ENCODE assay signal across 9 cellular contexts in the genomic region with DNA sequence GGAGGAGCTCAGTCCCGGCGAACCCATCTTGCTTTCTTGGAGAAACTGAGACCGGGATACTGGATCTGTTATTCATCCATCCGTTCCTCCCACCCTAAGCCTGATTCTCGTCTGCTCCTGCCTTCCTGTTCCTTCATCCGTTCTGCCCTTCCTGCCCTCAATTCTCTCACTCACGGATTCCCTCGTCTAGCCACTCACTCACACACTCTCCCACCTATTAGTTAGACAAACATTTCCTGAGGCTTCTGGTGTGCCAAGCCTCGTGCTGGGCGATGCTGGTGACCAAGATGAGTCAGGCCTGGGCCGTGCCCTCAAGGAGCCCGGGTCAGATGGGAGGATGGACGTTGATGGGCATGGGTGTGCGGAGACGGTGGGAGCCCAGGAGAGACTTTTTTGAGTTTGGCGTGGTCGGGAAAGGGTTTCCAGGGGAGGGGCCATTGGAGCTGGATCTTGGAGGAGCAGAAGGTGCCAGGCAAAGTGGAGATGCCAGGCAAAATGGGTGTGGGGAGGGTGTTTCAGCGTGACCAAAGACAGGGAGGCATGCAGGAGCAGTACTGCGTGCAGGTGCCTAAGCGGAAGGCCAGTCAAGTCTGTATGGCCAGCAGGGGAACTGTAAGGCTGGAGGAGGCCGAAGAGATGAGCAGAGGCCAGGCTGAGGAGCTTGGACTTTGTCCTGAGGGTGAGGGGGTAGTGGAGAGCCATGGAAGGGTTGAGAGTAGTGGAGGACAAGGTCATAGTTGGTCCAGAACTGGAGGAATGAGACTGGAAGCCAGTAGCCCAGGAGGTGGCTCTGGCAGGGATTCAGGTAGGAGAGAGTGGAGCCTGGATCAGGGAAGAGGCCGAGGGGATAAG. TPM values are rescaled to one million over a fixed set of nuclear protein-coding genes. Genes with fewer than 3 reads are reported as not detected.
DNase-seq lines count a peak whose midpoint lies in the region; ATAC-seq, FAIRE-seq and TF ChIP-seq lines count a peak whose summit lies in the region.
"Had no signal": no experiment of that assay in that cellular context is flagged by ENCODE, and none has a peak within 500 bp of the region (broad histone marks: within the 10 kb centered on the region; RNA-seq: fewer than 3 reads in every experiment).

No MANE protein-coding gene starts in this region.

- H2AK5ac ChIP-seq in H1 (ENCODE audit: low read depth, low read length): peak overlapping the region; percentile 19; the same call in 1 of the 2 replicates

- peak overlapping the region; percentile 60; the same call in 1 of the 2 replicates for H2BK12ac ChIP-seq in H1 (ENCODE audit: low read depth, low read length)

- WGBS in H1 (ENCODE audit: extremely low coverage in 1 of 2, insufficient coverage in 1 of 2, insufficient read length in 1 of 2, insufficient replicate concordance in 2 of 2, low coverage in 1 of 2, low lambda C conversion rate in 2 of 2, missing lambda C conversion rate in 1 of 2), 2 experiments: 27% methylated on average over 22 of the region's 22 CpGs; no CpG with 5 or more reads in 1 of the 2 experiments

- H3K4me3 ChIP-seq in CD8-positive, alpha-beta memory T cell (ENCODE audit: low read length): peak overlapping the region; percentile 92
- peak overlapping the region; percentile 81 to 89 (median 86) for H3K4me3 ChIP-seq in H1 (ENCODE audit: extremely low read depth in 1 of 4, insufficient read depth in 2 of 4, low read depth in 3 of 4, low read length in 4 of 4)
- H3K4me3 ChIP-seq in neutrophil (ENCODE audit: low read depth in 1 of 2, low read length in 1 of 2): peak overlapping the region; percentile 73 to 77

- no peak overlapping the region for H3K14ac ChIP-seq in H1 (ENCODE audit: insufficient read length)

- DNase-seq in CD8-positive, alpha-beta memory T cell: no peak
- DNase-seq in NCI-H69 (lab: John Stamatoyannopoulos, UW) (peak; percentile 70), H1 (ENCODE audit: low read depth in 1 of 2, low spot score in 2 of 2) (no peak), islet precursor cell (no peak), Ammon's horn (ENCODE audit: low spot score) (no peak)
- no peak for DNase-seq in stimulated activated CD4-positive, alpha-beta T cell treated with anti-CD3 and anti-CD28 coated beads, Interleukin-4, amount 100 ng/mL, for 4 hours

- no peaks in the 10 kb centered on the region for H3K9me3 ChIP-seq in CD8-positive, alpha-beta memory T cell (ENCODE audit: low read length)
- H3K9me3 ChIP-seq in H1 (ENCODE audit: insufficient read depth in 2 of 2, low read depth in 1 of 2, low read length in 1 of 2): no peaks in the 10 kb centered on the region
- no peaks in the 10 kb centered on the region for H3K9me3 ChIP-seq in neutrophil

- H3K27ac ChIP-seq in CD8-positive, alpha-beta memory T cell (ENCODE audit: low read depth, low read length): peak overlapping the region; percentile 69
- H3K27ac ChIP-seq in H1 (ENCODE audit: low read depth, low read length) (no peak overlapping the region), neutrophil (peak overlapping the region; percentile 88)

- peak overlapping the region; percentile 59 for H4K91ac ChIP-seq in H1 (replicated peaks; ENCODE audit: insufficient read length, low read length)

- peak overlapping the region; percentile 88 for H3K56ac ChIP-seq in H1 (replicated peaks; ENCODE audit: insufficient read length, low read depth, low read length)

- H3K23me2 ChIP-seq in H1 (ENCODE audit: low read depth, low read length): peaks cover 17% of the 10 kb centered on the region; the same call in 1 of the 2 replicates

- no peaks in the 10 kb centered on the region for H3K9me3 Mint-ChIP-seq in CD8-positive, alpha-beta memory T cell

- H3K4me1 Mint-ChIP-seq in CD8-positive, alpha-beta memory T cell: peaks cover 35 to 54% (median 42%) of the 10 kb centered on the region in 3 donors

- no peak overlapping the region; the same call in none of the 2 replicates for H4K8ac ChIP-seq in H1 (ENCODE audit: extremely low read depth, insufficient read depth, low read length)

- H3K36me3 ChIP-seq in CD8-positive, alpha-beta memory T cell (ENCODE audit: insufficient read depth, low read length): no peaks in the 10 kb centered on the region
- no peaks in the 10 kb centered on the region for H3K36me3 ChIP-seq in H1 (ENCODE audit: control insufficient read depth in 2 of 4, insufficient read depth in 4 of 4, low read length in 3 of 4)
- peaks cover 3% of the 10 kb centered on the region for H3K36me3 ChIP-seq in neutrophil

- POLR2A ChIA-PET in CD8-positive, alpha-beta memory T cell (lab: Charles Lee): interaction anchor here (0.8 to 1.9 kb wide), 4 partner anchors 26 to 141 kb away, joined by 3 to 7 read pairs (median 4); partner anchors contain the start of gene CEACAM1
- POLR2A ChIA-PET in H1 (lab: Charles Lee; ENCODE audit: partially characterized antibody): interaction anchor here (0.6 to 7.7 kb wide), 12 partner anchors 9 to 1638 kb away, joined by 3 to 47 read pairs (median 4); partner anchors contain the start of genes CNFN and GSK3A

- peaks cover 0 to 15% of the 10 kb centered on the region in 2 experiments for H4K20me1 ChIP-seq in H1 (replicated peaks in 1 of 2; ENCODE audit: control insufficient read depth in 1 of 2, insufficient read depth in 2 of 2, low read length in 2 of 2)

- peaks cover 23% of the 10 kb centered on the region for H3K4me1 ChIP-seq in CD8-positive, alpha-beta memory T cell (ENCODE audit: insufficient read depth, low read length)
- H3K4me1 ChIP-seq in H1 (replicated peaks in 1 of 4; ENCODE audit: control insufficient read depth in 3 of 4, insufficient read depth in 4 of 4, low read length in 3 of 4) (peaks cover 7 to 13% (median 10%) of the 10 kb centered on the region in 4 experiments; a peak in 6 of 7 replicates), neutrophil (ENCODE audit: control insufficient read depth in 1 of 2, insufficient read depth in 1 of 2, low read depth in 1 of 2, low read length in 1 of 2) (peaks cover 33 to 36% of the 10 kb centered on the region in 2 experiments)

- H3K23ac ChIP-seq in H1 (ENCODE audit: insufficient read length): no peak overlapping the region

- peak overlapping the region; percentile 54 to 93 (median 70) for H3K9ac ChIP-seq in H1 (replicated peaks in 1 of 4; ENCODE audit: extremely low read depth in 1 of 4, low read depth in 3 of 4, low read length in 3 of 4)

- FAIRE-seq in H1 (lab: Jason Lieb, UNC): no peak

- TF ChIP-seq CTCF in H1 (IDR thresholded peaks at IDR 0.05; ENCODE audit: control extremely low read depth in 1 of 3, insufficient read depth in 1 of 3, low read depth in 1 of 3, low read length in 3 of 3) (no peak), neutrophil (IDR thresholded peaks at IDR 0.05) (no peak)

- TF ChIP-seq POLR2A in H1 (IDR thresholded peaks at IDR 0.05; ENCODE audit: control extremely low read depth in 1 of 2, low read depth in 2 of 2, low read length in 2 of 2): no peak

- no peak overlapping the region for H2BK20ac ChIP-seq in H1 (ENCODE audit: low read length)

- no peak overlapping the region for H2BK120ac ChIP-seq in H1 (replicated peaks; ENCODE audit: low read depth, low read length)

- H3K27me3 ChIP-seq in CD8-positive, alpha-beta memory T cell (ENCODE audit: insufficient read depth, low read length, poor library complexity, severe bottlenecking): no peaks in the 10 kb centered on the region
- H3K27me3 ChIP-seq in H1 (replicated peaks in 1 of 4; ENCODE audit: control insufficient read depth in 3 of 4, extremely low read depth in 1 of 4, insufficient read depth in 3 of 4, low read length in 3 of 4): peaks cover 0 to 3% (median 1%) of the 10 kb centered on the region in 4 experiments; a peak in 5 of 7 replicates
- peaks cover 13% of the 10 kb centered on the region for H3K27me3 ChIP-seq in neutrophil

- H3K27ac Mint-ChIP-seq in CD8-positive, alpha-beta memory T cell: peak overlapping the region; percentile 59 to 96 (median 95)

- H2BK15ac ChIP-seq in H1 (ENCODE audit: low read length): no peak overlapping the region; the same call in 1 of the 2 replicates

- peak overlapping the region; percentile 82 to 95 (median 91) for H3K4me3 Mint-ChIP-seq in CD8-positive, alpha-beta memory T cell

- H3K36me3 Mint-ChIP-seq in CD8-positive, alpha-beta memory T cell: no peaks in the 10 kb centered on the region

- TF ChIP-seq EP300 in H1 (IDR thresholded peaks at IDR 0.05; ENCODE audit: borderline replicate concordance in 1 of 2, low read depth in 2 of 2, low read length in 2 of 2): no peak

- no peaks in the 10 kb centered on the region for H3K27me3 Mint-ChIP-seq in CD8-positive, alpha-beta memory T cell

- peak overlapping the region; percentile 49 for H4K5ac ChIP-seq in H1 (ENCODE audit: insufficient read length, low read depth, low read length)

- peak overlapping the region; percentile 84 to 89 for H3K4me2 ChIP-seq in H1 (ENCODE audit: insufficient read depth in 1 of 2, low read depth in 2 of 2, low read length in 2 of 2)

- H2BK5ac ChIP-seq in H1 (ENCODE audit: low read depth, low read length): peak overlapping the region; percentile 46; the same call in 1 of the 2 replicates

- no peak for TF ChIP-seq RAD21 in H1 (IDR thresholded peaks at IDR 0.05 in 1 of 2, conservative IDR thresholded peaks at IDR 0.05 in 1 of 2; ENCODE audit: low read depth in 2 of 2, low read length in 2 of 2)

- peak overlapping the region; percentile 94 for H3K4ac ChIP-seq in H1 (replicated peaks; ENCODE audit: insufficient read length, low read depth, low read length)

- CTCF ChIA-PET in CD8-positive, alpha-beta memory T cell (lab: Charles Lee): interaction anchor here (0.9 to 1.7 kb wide), 2 partner anchors 11 to 43 kb away, joined by 4 to 6 read pairs; no protein-coding TSS in a partner anchor
- CTCF ChIA-PET in H1 (lab: Charles Lee; ENCODE audit: partially characterized antibody): interaction anchor here (0.7 to 3.0 kb wide), 16 partner anchors 9 to 419 kb away, joined by 3 to 15 read pairs (median 3); no protein-coding TSS in a partner anchor

- H3K18ac ChIP-seq in H1 (ENCODE audit: extremely low read depth, low read length): no peak overlapping the region; the same call in 1 of the 2 replicates

- H2AFZ ChIP-seq in H1 (ENCODE audit: low read length): peak overlapping the region; percentile 87; the same call in 1 of the 2 replicates

- H3K79me1 ChIP-seq in H1 (ENCODE audit: low read depth, low read length): peaks cover 7% of the 10 kb centered on the region

- H3K79me2 ChIP-seq in H1 (ENCODE audit: control insufficient read depth in 1 of 2, insufficient read depth in 2 of 2, low read length in 2 of 2): peaks cover 0 to 6% of the 10 kb centered on the region in 2 experiments; a peak in 1 of 4 replicates

- ATAC-seq in GM21723 (IDR thresholded peaks at IDR 0.05; ENCODE audit: unreplicated experiment): no peak

RNA-seq across cellular contexts. Expression of gene CNFN, which starts 7.4 kb away (rescaled TPM):
- total RNA-seq in CD8-positive, alpha-beta memory T cell: not detected
- polyA plus RNA-seq in CD8-positive, alpha-beta memory T cell: not detected
- total RNA-seq in H1 (2021; fragmentation: NEBNext Ultra II Directional; extraction: Animal tissue kit (Norgen Biotek cat#: 25700)): 8.9 and 12.6 TPM in 2 replicates
- polyA plus RNA-seq in H1 (2011; rRNA removed): 31.5 and 54.3 TPM in 2 replicates
- polyA plus RNA-seq in H1 (2011; cell fraction: cytosol; rRNA removed): 22.7 TPM
- polyA plus RNA-seq in H1 (2011; cell fraction: nucleus; rRNA removed): 26.0 TPM
- polyA plus RNA-seq in H1 (2012, experiment 1 of 2): 9.3 to 41.6 TPM (median 27.4 TPM) in 4 replicates
- 6.6 TPM for polyA plus RNA-seq in H1 (2012, experiment 2 of 2)
- polyA plus RNA-seq in H1 (2013, experiment 1 of 2): 39.2 TPM
- polyA plus RNA-seq in H1 (2013, experiment 2 of 2): 41.9 TPM
- polyA minus RNA-seq in H1 (2011; rRNA and poly(A)+ RNA removed): 3.0 TPM in 2 replicates
- 7.1 TPM for polyA minus RNA-seq in H1 (2011; cell fraction: cytosol; rRNA and poly(A)+ RNA removed)
- polyA minus RNA-seq in H1 (2011; cell fraction: nucleus; rRNA and poly(A)+ RNA removed): 4.8 TPM
- total RNA-seq: HT1080 had no signal

RNA-seq across cellular contexts. Expression of gene LIPE, which starts 29.6 kb away (rescaled TPM):
- total RNA-seq in CD8-positive, alpha-beta memory T cell: 10 to 100 TPM; 22.2 to 22.7 TPM
- polyA plus RNA-seq in CD8-positive, alpha-beta memory T cell: 5.0 TPM
- total RNA-seq in H1 (2021; fragmentation: NEBNext Ultra II Directional; extraction: Animal tissue kit (Norgen Biotek cat#: 25700)): 12.5 and 15.9 TPM in 2 replicates
- polyA plus RNA-seq in H1 (2011; rRNA removed): 8.7 and 17.0 TPM in 2 replicates
- polyA plus RNA-seq in H1 (2011; cell fraction: cytosol; rRNA removed): 10.3 TPM
- 15.3 TPM for polyA plus RNA-seq in H1 (2011; cell fraction: nucleus; rRNA removed)
- polyA plus RNA-seq in H1 (2012, experiment 1 of 2): 5.6 to 13.0 TPM (median 9.4 TPM) in 4 replicates
- polyA plus RNA-seq in H1 (2012, experiment 2 of 2): 5.2 TPM
- polyA plus RNA-seq in H1 (2013, experiment 1 of 2): 6.4 TPM
- polyA plus RNA-seq in H1 (2013, experiment 2 of 2): 5.8 TPM
- 3.5 and 7.4 TPM in 2 replicates for polyA minus RNA-seq in H1 (2011; rRNA and poly(A)+ RNA removed)
- 10.0 TPM for polyA minus RNA-seq in H1 (2011; cell fraction: cytosol; rRNA and poly(A)+ RNA removed)
- 18.8 TPM for polyA minus RNA-seq in H1 (2011; cell fraction: nucleus; rRNA and poly(A)+ RNA removed)
- total RNA-seq: HT1080 had no signal

RNA-seq across cellular contexts. Expression of gene CXCL17, which starts 45.2 kb away (rescaled TPM):
- total RNA-seq in CD8-positive, alpha-beta memory T cell: not detected
- polyA plus RNA-seq in CD8-positive, alpha-beta memory T cell: not detected
- total RNA-seq in H1 (2021; fragmentation: NEBNext Ultra II Directional; extraction: Animal tissue kit (Norgen Biotek cat#: 25700)): not detected in 2 replicates
- 0.11 TPM in 1 of 2 replicates, not detected in the other for polyA plus RNA-seq in H1 (2011; rRNA removed)
- 0.09 TPM for polyA plus RNA-seq in H1 (2011; cell fraction: cytosol; rRNA removed)
- not detected for polyA plus RNA-seq in H1 (2011; cell fraction: nucleus; rRNA removed)
- not detected in 4 replicates for polyA plus RNA-seq in H1 (2012, experiment 1 of 2)
- polyA plus RNA-seq in H1 (2012, experiment 2 of 2): not detected
- not detected for polyA plus RNA-seq in H1 (2013, experiment 1 of 2)
- 0.06 TPM for polyA plus RNA-seq in H1 (2013, experiment 2 of 2)
- polyA minus RNA-seq in H1 (2011; rRNA and poly(A)+ RNA removed): not detected in 2 replicates
- not detected for polyA minus RNA-seq in H1 (2011; cell fraction: cytosol; rRNA and poly(A)+ RNA removed)
- polyA minus RNA-seq in H1 (2011; cell fraction: nucleus; rRNA and poly(A)+ RNA removed): not detected
- total RNA-seq: HT1080 had no signal
